Comparison of ENCODE assay signal across 8 cellular contexts in the genomic region with DNA sequence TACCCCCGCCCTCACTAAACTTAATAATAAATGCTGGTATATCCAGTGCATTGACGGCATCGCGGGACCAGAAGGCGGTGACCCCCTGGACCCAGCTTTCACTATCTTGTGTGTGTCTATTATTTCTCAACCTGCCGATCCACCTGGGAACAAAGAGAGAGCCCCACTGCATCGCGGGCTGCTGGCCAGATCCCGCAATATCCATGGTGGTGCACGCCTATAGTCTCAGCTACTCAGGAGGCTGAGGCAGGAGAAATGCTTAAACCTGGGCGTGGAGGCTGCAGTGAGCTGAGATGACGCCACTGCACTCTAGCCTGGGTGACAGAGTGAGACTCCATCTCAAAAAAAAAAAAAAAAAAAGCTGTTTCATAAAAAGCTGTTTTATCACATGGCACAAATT. TPM values are rescaled to one million over a fixed set of nuclear protein-coding genes. Genes with fewer than 3 reads are reported as not detected.
DNase-seq lines count a peak whose midpoint lies in the region; ATAC-seq, FAIRE-seq and TF ChIP-seq lines count a peak whose summit lies in the region.
"Not testable (repeated sequence)": the region's sequence is repeated elsewhere in the genome, so short reads cannot be mapped to it uniquely, and the experiment has no call there.

No MANE protein-coding gene starts in this region.

- not testable (repeated sequence) for H3K36me3 ChIP-seq in PC-3 (ENCODE audit: low read depth, low read length); WERI-Rb-1; HepG2 (replicated peaks in 1 of 2; ENCODE audit: control insufficient read depth in 1 of 2, insufficient read depth in 2 of 2, low read length in 2 of 2)

- H3K4me1 ChIP-seq in PC-3 (ENCODE audit: insufficient read depth, low read length), result peaks cover 15% of the 10 kb centered on the region
- H3K4me1 ChIP-seq in HepG2 (ENCODE audit: insufficient read depth, low read length), result peaks cover 98% of the 10 kb centered on the region

- peaks cover 53% of the 10 kb centered on the region for H3K4me1 Mint-ChIP-seq in Calu3 (ENCODE audit: low read depth, unreplicated experiment)
- H3K4me1 Mint-ChIP-seq in progenitor cell of endocrine pancreas (ENCODE audit: low read depth), result peaks cover 46% of the 10 kb centered on the region
- H3K4me1 Mint-ChIP-seq in type B pancreatic cell (ENCODE audit: unreplicated experiment), result peaks cover 26% of the 10 kb centered on the region

- TF ChIP-seq POLR2A in HepG2 (IDR thresholded peaks at IDR 0.05; ENCODE audit: insufficient read depth in 1 of 2, low read depth in 2 of 2, low read length in 2 of 2), result not testable (repeated sequence)

- not testable (repeated sequence) for H2AFZ ChIP-seq in PC-3 (ENCODE audit: low read length); HepG2 (ENCODE audit: low read length)

- 84% methylated on average over 12 of the region's 12 CpGs for WGBS in HepG2 (ENCODE audit: low lambda C conversion rate)

- not testable (repeated sequence) for H3K9me2 ChIP-seq in PC-3 (replicated peaks; ENCODE audit: low read length)

- not testable (repeated sequence) for DNase-seq in Calu3; PC-3; WERI-Rb-1; HepG2 (ENCODE audit: low spot score); progenitor cell of endocrine pancreas (ENCODE audit: low spot score, unreplicated experiment); type B pancreatic cell (ENCODE audit: extremely low spot score, unreplicated experiment)

- H3K27me3 ChIP-seq in PC-3 (ENCODE audit: low read length); WERI-Rb-1 (ENCODE audit: insufficient read depth, low read depth, severe bottlenecking); HepG2 (ENCODE audit: control insufficient read depth in 1 of 2, insufficient read depth in 2 of 2, low read length in 2 of 2): not testable (repeated sequence)

- TF ChIP-seq EP300 in HepG2 (IDR thresholded peaks at IDR 0.05; ENCODE audit: low read depth in 2 of 2, low read length in 2 of 2); HepG2 (CRISPR knock-in tag; IDR thresholded peaks at IDR 0.05; ENCODE audit: borderline replicate concordance): not testable (repeated sequence)

- peaks cover 19% of the 10 kb centered on the region for H3K36me3 Mint-ChIP-seq in Calu3 (ENCODE audit: insufficient read depth, unreplicated experiment)
- peaks cover 21% of the 10 kb centered on the region for H3K36me3 Mint-ChIP-seq in progenitor cell of endocrine pancreas (ENCODE audit: insufficient read depth)
- not testable (repeated sequence) for H3K36me3 Mint-ChIP-seq in type B pancreatic cell

- not testable (repeated sequence) for FAIRE-seq in HepG2 (lab: Jason Lieb, UNC)

- not testable (repeated sequence) for H4K20me1 ChIP-seq in PC-3 (ENCODE audit: low read length); HepG2 (ENCODE audit: insufficient read depth, low read length)

- intact Hi-C loops in Calu3 (cut with micrococcal nuclease; ENCODE audit: unreplicated experiment); PC-3 (cut with micrococcal nuclease); HepG2 (cut with micrococcal nuclease; ENCODE audit: unreplicated experiment): not testable (repeated sequence)

- H3K27me3 Mint-ChIP-seq in Calu3 (ENCODE audit: unreplicated experiment); progenitor cell of endocrine pancreas; type B pancreatic cell: not testable (repeated sequence)

- CTCF ChIA-PET in Calu3 (lab: Charles Lee), result interaction anchor here (0.6 to 0.7 kb wide), 3 partner anchors 36 to 62 kb away, joined by 4 to 6 read pairs (median 5); no protein-coding TSS in a partner anchor
- CTCF ChIA-PET in PC-3 (lab: Charles Lee); HepG2 (lab: Yijun Ruan, JAX; ENCODE audit: low intra/inter-chr PET ratio, low total read pairs): not testable (repeated sequence)

- POLR2A ChIA-PET in PC-3 (lab: Charles Lee; ENCODE audit: unreplicated experiment), result not testable (repeated sequence)
- POLR2A ChIA-PET in HepG2 (lab: Yijun Ruan, JAX), result interaction anchor here (1.3 to 2.6 kb wide), 2 partner anchors 37 to 64 kb away, joined by 5 to 12 read pairs; a partner anchor contains a TSS

- not testable (repeated sequence) for H3K79me2 ChIP-seq in PC-3 (ENCODE audit: low read length); HepG2 (ENCODE audit: insufficient read depth, low read length)

- H3K27ac Mint-ChIP-seq in Calu3 (ENCODE audit: unreplicated experiment), result peak overlapping the region; percentile 55
- H3K27ac Mint-ChIP-seq in progenitor cell of endocrine pancreas, result peak overlapping the region; percentile 49
- peak overlapping the region; percentile 77 for H3K27ac Mint-ChIP-seq in type B pancreatic cell

- H3K27ac ChIP-seq in 22Rv1, result peak overlapping the region; percentile 78
- not testable (repeated sequence) for H3K27ac ChIP-seq in PC-3 (ENCODE audit: low read length)
- H3K27ac ChIP-seq in WERI-Rb-1, result peak overlapping the region; percentile 71; the same call in 1 of the 2 replicates
- H3K27ac ChIP-seq in HepG2 (ENCODE audit: extremely low read length, insufficient read depth, low read length), result peak overlapping the region; percentile 75

- H3K9me3 ChIP-seq in PC-3 (ENCODE audit: low read length); WERI-Rb-1 (ENCODE audit: severe bottlenecking); HepG2 (ENCODE audit: low read length): not testable (repeated sequence)

- not testable (repeated sequence) for H3K9me3 Mint-ChIP-seq in Calu3 (ENCODE audit: low read depth, unreplicated experiment)
- H3K9me3 Mint-ChIP-seq in progenitor cell of endocrine pancreas (ENCODE audit: low read depth), result peaks cover 22% of the 10 kb centered on the region
- peaks cover 11% of the 10 kb centered on the region for H3K9me3 Mint-ChIP-seq in type B pancreatic cell

- in situ Hi-C loops in HepG2 (cut with HindIII; ENCODE audit: extremely low pct_ligation_motif_present, low pct_unique_long_range_greater_than_20kb), result not testable (repeated sequence)

- ATAC-seq in PC-3, result not testable (repeated sequence)
- ATAC-seq in esophagus mucosa, result peak; percentile 59
- peak; percentile 13; the same call in 2 of the 3 replicates for ATAC-seq in HepG2

- H3K4me3 Mint-ChIP-seq in Calu3 (ENCODE audit: low read depth, unreplicated experiment), result peak overlapping the region; percentile 60
- H3K4me3 Mint-ChIP-seq in progenitor cell of endocrine pancreas (ENCODE audit: low read depth), result not testable (repeated sequence)
- H3K4me3 Mint-ChIP-seq in type B pancreatic cell, result peak overlapping the region; percentile 60

- BruUV-seq in Calu3 (replicated peaks; lab: Mats Ljungman, UMichigan); PC-3 (replicated peaks; lab: Mats Ljungman, UMichigan); HepG2 (replicated peaks; lab: Mats Ljungman, UMichigan): not testable (repeated sequence)

- H3K4me2 ChIP-seq in PC-3 (ENCODE audit: low read length), result peak overlapping the region; percentile 39; the same call in 1 of the 2 replicates
- H3K4me2 ChIP-seq in HepG2 (ENCODE audit: low read depth, low read length), result not testable (repeated sequence)

- not testable (repeated sequence) for H3F3A ChIP-seq in PC-3 (ENCODE audit: low read length, unreplicated experiment)

- H3K9ac ChIP-seq in PC-3 (ENCODE audit: low read length); HepG2 (ENCODE audit: insufficient read depth, low read depth, low read length): not testable (repeated sequence)

- not testable (repeated sequence) for TF ChIP-seq CTCF in 22Rv1 (IDR thresholded peaks at IDR 0.05); Calu3 (IDR thresholded peaks at IDR 0.05; ENCODE audit: unreplicated experiment); PC-3 (conservative IDR thresholded peaks at IDR 0.05; ENCODE audit: low read depth, low read length); WERI-Rb-1 (IDR thresholded peaks at IDR 0.05; ENCODE audit: low read depth, low read length); HepG2 (CRISPR knock-in tag; IDR thresholded peaks at IDR 0.05); progenitor cell of endocrine pancreas (IDR thresholded peaks at IDR 0.05; ENCODE audit: unreplicated experiment); type B pancreatic cell (conservative IDR thresholded peaks at IDR 0.05)

- not testable (repeated sequence) for H3K4me3 ChIP-seq in PC-3 (ENCODE audit: low read length); WERI-Rb-1 (ENCODE audit: low read depth, low read length); HepG2 (replicated peaks in 1 of 3; ENCODE audit: insufficient read depth in 1 of 3, low read depth in 2 of 3, low read length in 3 of 3)

- not testable (repeated sequence) for TF ChIP-seq RAD21 in HepG2 (CRISPR knock-in tag; IDR thresholded peaks at IDR 0.05)

RNA-seq across cellular contexts. Expression of a gene that starts 7.8 kb away (rescaled TPM):
- total RNA-seq in Calu3 (2022), result 67.7 and 74.5 TPM in 2 replicates
- 44.9 and 48.5 TPM in 2 replicates for total RNA-seq in PC-3 (2014; rRNA removed)
- total RNA-seq in esophagus mucosa, result 50.0 TPM
- total RNA-seq in HepG2 (2016; rRNA removed; fragmentation: Illumina TruSeq; extraction: Trizol), result 100 and 114 TPM in 2 replicates
- total RNA-seq in HepG2 (2016; cell fraction: cytosol; rRNA removed; fragmentation: Illumina TruSeq; extraction: Trizol; ENCODE audit: low read depth), result 34.2 and 39.4 TPM in 2 replicates
- 93.7 and 119 TPM in 2 replicates for total RNA-seq in HepG2 (2016; cell fraction: insoluble cytoplasmic fraction; rRNA removed; fragmentation: Illumina TruSeq; extraction: Trizol)
- total RNA-seq in HepG2 (2016; cell fraction: membrane; rRNA removed; fragmentation: Illumina TruSeq; extraction: Trizol), result 65.8 and 70.3 TPM in 2 replicates
- 79.5 and 91.1 TPM in 2 replicates for total RNA-seq in HepG2 (2016; cell fraction: nucleus; rRNA removed; fragmentation: Illumina TruSeq; extraction: Trizol)
- polyA plus RNA-seq in HepG2 (2011; rRNA removed), result 202 and 209 TPM in 2 replicates
- 91.7 and 128 TPM in 2 replicates for polyA plus RNA-seq in HepG2 (2011; cell fraction: cytosol; rRNA removed)
- polyA plus RNA-seq in HepG2 (2011; cell fraction: nucleus; rRNA removed), result 359 and 415 TPM in 2 replicates
- 100 and 126 TPM in 2 replicates for polyA plus RNA-seq in HepG2 (2012)
- 35.1 and 35.8 TPM in 2 replicates for polyA plus RNA-seq in HepG2 (2016; cell fraction: cytosol; fragmentation: Illumina TruSeq; extraction: Trizol; ENCODE audit: low read depth)
- 160 and 184 TPM in 2 replicates for polyA plus RNA-seq in HepG2 (2016; cell fraction: insoluble cytoplasmic fraction; fragmentation: Illumina TruSeq; extraction: Trizol; ENCODE audit: low read depth)
- polyA plus RNA-seq in HepG2 (2016; cell fraction: membrane; fragmentation: Illumina TruSeq; extraction: Trizol; ENCODE audit: low read depth), result 62.2 and 66.8 TPM in 2 replicates
- 277 TPM in 2 replicates for polyA plus RNA-seq in HepG2 (2016; cell fraction: nucleus; fragmentation: Illumina TruSeq; extraction: Trizol; ENCODE audit: insufficient read depth, low read depth)
- 74.3 and 87.7 TPM in 2 replicates for polyA minus RNA-seq in HepG2 (2011; rRNA and poly(A)+ RNA removed; ENCODE audit: low replicate concordance)
- polyA minus RNA-seq in HepG2 (2011; cell fraction: cytosol; rRNA and poly(A)+ RNA removed), result 102 and 132 TPM in 2 replicates
- polyA minus RNA-seq in HepG2 (2011; cell fraction: nucleus; rRNA and poly(A)+ RNA removed), result 80.2 and 123 TPM in 2 replicates
- total RNA-seq in progenitor cell of endocrine pancreas, result 73.6 and 74.8 TPM in 2 replicates
- total RNA-seq in type B pancreatic cell (ENCODE audit: low replicate concordance), result 64.5 and 69.6 TPM in 2 replicates
